ENCODE assay signal across 8 cellular contexts in the genomic region with DNA sequence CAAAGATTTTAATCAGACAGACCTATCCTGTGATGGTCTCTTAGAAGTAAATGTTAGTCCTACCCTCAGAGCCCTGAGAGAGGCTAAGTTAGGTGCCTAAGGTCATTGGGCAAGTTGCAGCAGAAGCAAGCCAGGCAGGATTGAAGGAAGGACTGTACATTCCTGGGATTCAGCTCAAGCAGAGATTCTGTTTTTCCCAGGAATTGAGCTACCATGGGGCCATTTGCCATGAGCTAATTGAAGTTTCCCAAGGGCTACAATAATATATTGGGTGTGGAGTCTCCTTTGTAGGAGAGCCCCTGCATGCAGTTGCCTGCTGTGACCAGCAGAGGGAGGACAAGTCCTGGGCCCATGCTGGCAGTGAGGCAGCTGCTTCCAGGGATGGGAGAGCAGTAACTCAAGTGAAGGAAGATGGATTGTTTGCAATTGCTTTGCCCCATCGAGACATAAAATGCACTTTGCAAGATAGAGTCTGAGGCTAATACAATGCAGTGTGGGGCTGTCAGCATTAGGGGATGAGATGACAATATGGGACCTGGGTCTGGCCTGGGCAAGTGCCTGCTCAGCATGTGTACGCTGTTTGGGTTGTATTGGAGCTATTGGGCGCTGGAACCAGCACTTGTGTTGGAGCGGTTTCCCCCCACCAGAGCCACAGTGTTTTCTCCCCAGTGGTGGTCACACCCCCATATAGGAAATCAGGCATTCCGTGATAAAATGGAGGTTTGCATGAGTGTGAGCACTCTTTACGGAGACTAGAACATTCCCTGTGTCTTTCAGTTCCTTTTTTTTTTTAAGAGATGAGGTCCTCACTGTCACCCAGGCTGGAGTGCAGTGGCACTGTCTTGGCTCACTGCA. TPM values are rescaled to one million over a fixed set of nuclear protein-coding genes. Genes with fewer than 3 reads are reported as not detected.
DNase-seq lines count a peak whose midpoint lies in the region; ATAC-seq and TF ChIP-seq lines count a peak whose summit lies in the region.

No MANE protein-coding gene starts in this region.

- WGBS in right lobe of liver (ENCODE audit: insufficient coverage, low coverage, low lambda C conversion rate, missing lambda C conversion rate), result 49% methylated on average over 5 of the region's 6 CpGs

- no peaks in the 10 kb centered on the region for H3K36me3 ChIP-seq in right lobe of liver

- DNase-seq in EL, result peak; percentile 62
- peak; percentile 23 to 82 for DNase-seq in NCI-H446 (lab: John Stamatoyannopoulos, UW)
- peak; percentile 70 to 73 for DNase-seq in activated CD4-positive, alpha-beta T cell treated with anti-CD3 and anti-CD28 coated beads for 4 hours
- peak; percentile 88 for DNase-seq in choroid plexus epithelial cell (ENCODE audit: low read depth)
- DNase-seq in right lobe of liver, result peak; percentile 73 to 78 (median 75)
- DNase-seq in stimulated activated CD4-positive, alpha-beta T cell treated with anti-CD3 and anti-CD28 coated beads, TNF-alpha, amount 100 ng/mL, for 24 hours (ENCODE audit: low read depth in 3 of 3), result peak; percentile 45 to 71 (median 51)

- no peaks in the 10 kb centered on the region for H3K27me3 ChIP-seq in right lobe of liver

- H3K4me3 ChIP-seq in choroid plexus epithelial cell (ENCODE audit: low read depth, low read length) (no peak overlapping the region), right lobe of liver (no peak overlapping the region)

- intact Hi-C loops in right lobe of liver (cut with DNase I), result no loop called here

- H3K27ac ChIP-seq in right lobe of liver, result no peak overlapping the region

- TF ChIP-seq POLR2A in right lobe of liver (IDR thresholded peaks at IDR 0.05), result no peak

- TF ChIP-seq CTCF in choroid plexus epithelial cell (conservative IDR thresholded peaks at IDR 0.05; ENCODE audit: low read depth, low read length), result peak; percentile 100
- peak; percentile 93 to 100 (median 99) for TF ChIP-seq CTCF in right lobe of liver (IDR thresholded peaks at IDR 0.05)

- ATAC-seq in HG02885 (IDR thresholded peaks at IDR 0.05; ENCODE audit: poor library complexity, unreplicated experiment) (peak; percentile 62), right lobe of liver (peak; percentile 94 to 99 (median 98)), HG02763 (IDR thresholded peaks at IDR 0.05; ENCODE audit: unreplicated experiment) (no peak)

- no peaks in the 10 kb centered on the region for H3K9me3 ChIP-seq in right lobe of liver

- no peaks in the 10 kb centered on the region for H3K4me1 ChIP-seq in right lobe of liver

RNA-seq across cellular contexts. Expression of gene DNMT3B, which starts 27.9 kb away (rescaled TPM):
- total RNA-seq in right lobe of liver, result under 1 TPM; 0.43 to 0.88 (median 0.65) TPM

RNA-seq across cellular contexts. Expression of gene MAPRE1, which starts 29.6 kb away (rescaled TPM):
- 10 to 100 TPM in 5 of 6 experiments, 1 to 10 TPM in 1; 7.9 to 26.8 (median 16.1) TPM for total RNA-seq in right lobe of liver

RNA-seq across cellular contexts. Expression of gene COMMD7, which starts 46.9 kb away (rescaled TPM):
- 10 to 100 TPM; 15.2 to 21.3 (median 18.6) TPM for total RNA-seq in right lobe of liver
